ENCODE assay signal across 36 cellular contexts in the genomic region with DNA sequence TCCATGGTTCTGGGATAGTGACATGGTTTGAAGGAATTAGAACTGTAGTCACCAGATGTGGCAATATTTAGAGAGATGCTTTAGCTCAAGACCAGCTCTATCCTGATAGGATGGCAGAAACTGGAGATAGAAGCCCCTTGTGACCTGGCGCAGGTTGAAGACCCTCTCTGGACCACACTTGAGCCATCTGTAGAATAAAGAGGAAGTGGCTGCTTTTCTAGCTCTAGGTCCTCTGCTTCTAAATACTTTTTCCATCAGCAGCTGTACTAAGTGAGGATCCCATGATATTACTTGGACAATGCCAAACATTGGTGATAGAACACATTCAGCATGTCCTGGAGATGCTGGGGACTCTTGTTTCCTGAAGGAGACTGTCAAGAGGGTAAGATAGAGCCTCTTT.
"Had no signal": no experiment of that assay in that cellular context is flagged by ENCODE, and none has a peak within 500 bp of the region (broad histone marks: within the 10 kb centered on the region; RNA-seq: fewer than 3 reads in every experiment).

No MANE protein-coding gene starts in this region.

- H3K27me3 ChIP-seq: adrenal gland, body of pancreas, brain microvascular endothelial cell, breast epithelium had no signal

- H3K4me3 Mint-ChIP-seq: activated CD4-positive, alpha-beta memory T cell treated with anti-CD3 and anti-CD28 coated beads, Interleukin-2, amount 10 ng/mL, durations not matched to agents 7 days and 5 days; activated CD4-positive, alpha-beta T cell treated with anti-CD3 and anti-CD28 coated beads for 36 hours; activated CD4-positive, alpha-beta T cell treated with anti-CD3 and anti-CD28 coated beads, Interleukin-2, amount 10 ng/mL, durations not matched to agents 7 days and 5 days; activated CD8-positive, alpha-beta memory T cell treated with anti-CD3 and anti-CD28 coated beads, Interleukin-2, amount 10 ng/mL, durations not matched to agents 7 days and 5 days; activated CD8-positive, alpha-beta T cell treated with anti-CD3 and anti-CD28 coated beads, Interleukin-2, amount 10 ng/mL, durations not matched to agents 7 days and 5 days; activated naive CD8-positive, alpha-beta T cell treated with anti-CD3 and anti-CD28 coated beads for 36 hours; activated T-cell treated with anti-CD3 and anti-CD28 coated beads, Interleukin-2, amount 50 U/mL, for 24 hours; T-helper 1 cell treated with Interleukin-12 subunit alpha and Interleukin-12 subunit beta and Interleukin-4 antibody, amounts not matched to agents 30 μg/mL and 1 μg/mL, for 36 hours; T-helper 2 cell treated with Interferon-gamma antibody and Interleukin-4, amounts not matched to agents 5 μg/mL and 100 μg/mL, for 36 hours; WTC11 had no signal

- H3K36me3 ChIP-seq: adrenal gland, brain microvascular endothelial cell, breast epithelium, WERI-Rb-1 had no signal

- H3K27ac Mint-ChIP-seq: activated CD4-positive, alpha-beta memory T cell treated with anti-CD3 and anti-CD28 coated beads, Interleukin-2, amount 10 ng/mL, durations not matched to agents 7 days and 5 days; activated CD4-positive, alpha-beta T cell treated with anti-CD3 and anti-CD28 coated beads for 36 hours; activated CD4-positive, alpha-beta T cell treated with anti-CD3 and anti-CD28 coated beads, Interleukin-2, amount 10 ng/mL, durations not matched to agents 7 days and 5 days; activated CD8-positive, alpha-beta memory T cell treated with anti-CD3 and anti-CD28 coated beads, Interleukin-2, amount 10 ng/mL, durations not matched to agents 7 days and 5 days; activated CD8-positive, alpha-beta T cell treated with anti-CD3 and anti-CD28 coated beads, Interleukin-2, amount 10 ng/mL, durations not matched to agents 7 days and 5 days; activated naive CD4-positive, alpha-beta T cell treated with anti-CD3 and anti-CD28 coated beads, Interleukin-2, amount 50 U/mL, for 72 hours; activated naive CD8-positive, alpha-beta T cell treated with anti-CD3 and anti-CD28 coated beads for 36 hours; activated T-cell treated with anti-CD3 and anti-CD28 coated beads, Interleukin-2, amount 50 U/mL, for 24 hours; activated T-helper 2 cell treated with anti-CD3 and anti-CD28 coated beads, Interferon-gamma antibody, Interleukin-2, Interleukin-4, amounts not matched to agents 10 μg/mL and 5 μg/mL and 100 μg/mL, durations not matched to agents 14 hours and 24 hours and 36 hours; T-helper 1 cell treated with Interleukin-12 subunit alpha and Interleukin-12 subunit beta and Interleukin-4 antibody, amounts not matched to agents 30 μg/mL and 1 μg/mL, for 36 hours; T-helper 2 cell treated with Interferon-gamma antibody and Interleukin-4, amounts not matched to agents 5 μg/mL and 100 μg/mL, for 36 hours; WTC11 had no signal

- H3K4me1 Mint-ChIP-seq: activated CD4-positive, alpha-beta memory T cell treated with anti-CD3 and anti-CD28 coated beads, Interleukin-2, amount 10 ng/mL, durations not matched to agents 7 days and 5 days; activated CD4-positive, alpha-beta T cell treated with anti-CD3 and anti-CD28 coated beads for 36 hours; activated CD4-positive, alpha-beta T cell treated with anti-CD3 and anti-CD28 coated beads, Interleukin-2, amount 10 ng/mL, durations not matched to agents 7 days and 5 days; activated CD8-positive, alpha-beta memory T cell treated with anti-CD3 and anti-CD28 coated beads, Interleukin-2, amount 10 ng/mL, durations not matched to agents 7 days and 5 days; activated naive CD8-positive, alpha-beta T cell treated with anti-CD3 and anti-CD28 coated beads for 36 hours; WTC11 had no signal

- H3K4me3 ChIP-seq: adrenal gland, body of pancreas, breast epithelium had no signal

- H3K27me3 Mint-ChIP-seq: activated naive CD8-positive, alpha-beta T cell treated with anti-CD3 and anti-CD28 coated beads for 36 hours had no signal

- FAIRE-seq: astrocyte had no signal

- ATAC-seq: activated CD4-positive, alpha-beta T cell treated with anti-CD3 and anti-CD28 coated beads for 36 hours; activated CD4-positive, CD25-positive, alpha-beta regulatory T cell treated with anti-CD3 and anti-CD28 coated beads, Interleukin-2, amount 50 U/mL, for 24 hours; activated CD8-positive, alpha-beta memory T cell treated with anti-CD3 and anti-CD28 coated beads, Interleukin-2, amount 10 ng/mL, durations not matched to agents 7 days and 5 days; activated CD8-positive, alpha-beta T cell treated with anti-CD3 and anti-CD28 coated beads, Interleukin-2, amount 10 ng/mL, durations not matched to agents 7 days and 5 days; activated naive CD4-positive, alpha-beta T cell treated with anti-CD3 and anti-CD28 coated beads, Interleukin-2, amount 50 U/mL, for 72 hours; body of pancreas; WTC11 had no signal

- H3K36me3 Mint-ChIP-seq: activated CD8-positive, alpha-beta memory T cell treated with anti-CD3 and anti-CD28 coated beads, Interleukin-2, amount 10 ng/mL, durations not matched to agents 7 days and 5 days; activated naive CD8-positive, alpha-beta T cell treated with anti-CD3 and anti-CD28 coated beads for 36 hours had no signal

- H3K4me1 ChIP-seq: adrenal gland, body of pancreas, breast epithelium had no signal

- H3K9me3 ChIP-seq: adrenal gland, body of pancreas had no signal

- H3K27ac ChIP-seq: adrenal gland, body of pancreas, brain microvascular endothelial cell, breast epithelium, WERI-Rb-1 had no signal

- DNase-seq: activated CD4-positive, alpha-beta memory T cell treated with anti-CD3 and anti-CD28 coated beads, Interleukin-2, amount 10 ng/mL, durations not matched to agents 7 days and 5 days; activated CD4-positive, alpha-beta T cell treated with anti-CD3 and anti-CD28 coated beads for 1 hour; activated CD4-positive, alpha-beta T cell treated with anti-CD3 and anti-CD28 coated beads for 36 hours; activated CD4-positive, alpha-beta T cell treated with anti-CD3 and anti-CD28 coated beads for 48 hours; activated CD4-positive, alpha-beta T cell treated with anti-CD3 and anti-CD28 coated beads, Interleukin-2, amount 10 ng/mL, durations not matched to agents 7 days and 5 days; activated CD4-positive, alpha-beta T cell treated with anti-CD3 and anti-CD28 coated beads, Interleukin-2, amount 50 U/mL, for 48 hours; activated CD4-positive, CD25-positive, alpha-beta regulatory T cell; activated CD8-positive, alpha-beta memory T cell treated with anti-CD3 and anti-CD28 coated beads for 24 hours; activated CD8-positive, alpha-beta memory T cell treated with anti-CD3 and anti-CD28 coated beads, Interleukin-2, amount 10 ng/mL, durations not matched to agents 7 days and 5 days; activated CD8-positive, alpha-beta memory T cell treated with anti-CD3 and anti-CD28 coated beads, Interleukin-2, amount 50 U/mL, for 48 hours; activated CD8-positive, alpha-beta T cell treated with anti-CD3 and anti-CD28 coated beads, Interleukin-2, amount 10 ng/mL, durations not matched to agents 7 days and 5 days; activated effector memory CD4-positive, alpha-beta T cell treated with Interleukin-2 at 50 U/mL for 16 hours; activated gamma-delta T cell; activated naive CD4-positive, alpha-beta T cell treated with anti-CD3 and anti-CD28 coated beads, Interleukin-2, amount 50 U/mL, for 16 hours; activated naive CD4-positive, alpha-beta T cell treated with Interleukin-2 at 50 U/mL for 16 hours; activated naive CD8-positive, alpha-beta T cell treated with anti-CD3 and anti-CD28 coated beads for 36 hours; activated T-cell treated with anti-CD3 and anti-CD28 coated beads, Interleukin-2, amount 50 U/mL, for 24 hours; activated T-cell treated with anti-CD3 and anti-CD28 coated beads, Interleukin-2, amount 50 U/mL, for 48 hours; adrenal gland; amniotic stem cell; aorta; body of pancreas; brain microvascular endothelial cell; central memory CD4-positive, alpha-beta T cell; T-helper 1 cell; T-helper 2 cell; T-helper 9 cell; WERI-Rb-1 had no signal

- H3K9me3 Mint-ChIP-seq: activated T-helper 2 cell treated with anti-CD3 and anti-CD28 coated beads, Interferon-gamma antibody, Interleukin-2, Interleukin-4, amounts not matched to agents 10 μg/mL and 5 μg/mL and 100 μg/mL, durations not matched to agents 14 hours and 24 hours and 36 hours; T-helper 2 cell treated with Interferon-gamma antibody and Interleukin-4, amounts not matched to agents 5 μg/mL and 100 μg/mL, for 36 hours had no signal
